In genomic region chr6:81875776-81876293, GRCh38 we compare ENCODE assay signal across 27 cellular contexts.
"Had no signal": no experiment of that assay in that cellular context is flagged by ENCODE, and none has a peak within 500 bp of the region (broad histone marks: within the 10 kb centered on the region; RNA-seq: fewer than 3 reads in every experiment).

No MANE protein-coding gene starts in this region.

- H3K4me1 Mint-ChIP-seq: activated naive CD8-positive, alpha-beta T cell treated with anti-CD3 and anti-CD28 coated beads, Interleukin-2, amount 10 ng/mL, durations not matched to agents 7 days and 5 days; brain; immature natural killer cell; naive thymus-derived CD8-positive, alpha-beta T cell; neural progenitor cell; stimulated activated memory B cell treated with anti-CD40 and anti-IgM and Interleukin-4, amounts not matched to agents 10 μg/mL and 1 μg/mL and 100 μg/mL, for 72 hours had no signal

- H3K4me2 ChIP-seq: neural progenitor cell had no signal

- H2AFZ ChIP-seq: neural progenitor cell had no signal

- ATAC-seq: activated CD8-positive, alpha-beta T cell treated with anti-CD3 and anti-CD28 coated beads, Interleukin-2, amount 10 ng/mL, durations not matched to agents 7 days and 5 days; left lung; naive thymus-derived CD8-positive, alpha-beta T cell; stimulated activated memory B cell treated with anti-CD40 and anti-IgM and Interleukin-4, amounts not matched to agents 10 μg/mL and 1 μg/mL and 100 μg/mL, for 72 hours had no signal

- H3K4me1 ChIP-seq: left lung, neural progenitor cell, right atrium auricular region, stomach, suprapubic skin, tibial nerve had no signal

- DNase-seq: activated CD4-positive, alpha-beta T cell treated with anti-CD3 and anti-CD28 coated beads for 1 hour; activated CD4-positive, alpha-beta T cell treated with anti-CD3 and anti-CD28 coated beads, Interleukin-2, amount 50 U/mL, for 1 hour; activated CD8-positive, alpha-beta T cell treated with anti-CD3 and anti-CD28 coated beads, Interleukin-2, amount 10 ng/mL, durations not matched to agents 7 days and 5 days; activated naive CD4-positive, alpha-beta T cell treated with Interleukin-2 at 50 U/mL for 16 hours; activated naive CD8-positive, alpha-beta T cell treated with anti-CD3 and anti-CD28 coated beads, Interleukin-2, amount 10 ng/mL, durations not matched to agents 7 days and 5 days; activated T-cell treated with anti-CD3 and anti-CD28 coated beads, Interleukin-2, amount 50 U/mL, for 1 hour; amniotic stem cell; caudate nucleus; effector CD4-positive, alpha-beta T cell; foreskin fibroblast; immature natural killer cell; left lung; naive thymus-derived CD8-positive, alpha-beta T cell; posterior cingulate gyrus; stimulated activated CD4-positive, alpha-beta T cell treated with anti-CD3 and anti-CD28 coated beads, Interleukin-2, amount 100 ng/mL, for 24 hours; stomach had no signal

- H3K36me3 ChIP-seq: left lung, neural progenitor cell, right atrium auricular region, stomach, suprapubic skin, tibial nerve had no signal

- H3K4me3 Mint-ChIP-seq: activated CD8-positive, alpha-beta T cell treated with anti-CD3 and anti-CD28 coated beads, Interleukin-2, amount 10 ng/mL, durations not matched to agents 7 days and 5 days; activated naive CD8-positive, alpha-beta T cell treated with anti-CD3 and anti-CD28 coated beads, Interleukin-2, amount 10 ng/mL, durations not matched to agents 7 days and 5 days; brain; dendritic cell treated with granulocyte-macrophage colony-stimulating factor and Interleukin-4, amounts not matched to agents 40 ng/mL and 50 ng/mL, for 4 days; immature natural killer cell; naive thymus-derived CD8-positive, alpha-beta T cell; neural progenitor cell; stimulated activated memory B cell treated with anti-CD40 and anti-IgM and Interleukin-4, amounts not matched to agents 10 μg/mL and 1 μg/mL and 100 μg/mL, for 72 hours; T-helper 2 cell treated with Interferon-gamma antibody and Interleukin-4, amounts not matched to agents 5 μg/mL and 100 μg/mL, for 36 hours had no signal

- H3K9ac ChIP-seq: neural progenitor cell had no signal

- H3K27me3 ChIP-seq: left lung, neural progenitor cell, right atrium auricular region, stomach, suprapubic skin, tibial nerve had no signal

- H3K27ac Mint-ChIP-seq: activated CD8-positive, alpha-beta T cell treated with anti-CD3 and anti-CD28 coated beads, Interleukin-2, amount 10 ng/mL, durations not matched to agents 7 days and 5 days; activated naive CD8-positive, alpha-beta T cell treated with anti-CD3 and anti-CD28 coated beads, Interleukin-2, amount 10 ng/mL, durations not matched to agents 7 days and 5 days; activated T-helper 2 cell treated with anti-CD3 and anti-CD28 coated beads, Interferon-gamma antibody, Interleukin-2, Interleukin-4, amounts not matched to agents 10 μg/mL and 5 μg/mL and 100 μg/mL, durations not matched to agents 14 hours and 24 hours and 36 hours; brain; dendritic cell treated with granulocyte-macrophage colony-stimulating factor and Interleukin-4, amounts not matched to agents 40 ng/mL and 50 ng/mL, for 4 days; immature natural killer cell; neural progenitor cell; stimulated activated memory B cell treated with anti-CD40 and anti-IgM and Interleukin-4, amounts not matched to agents 10 μg/mL and 1 μg/mL and 100 μg/mL, for 72 hours; T-helper 2 cell treated with Interferon-gamma antibody and Interleukin-4, amounts not matched to agents 5 μg/mL and 100 μg/mL, for 36 hours had no signal

- H3K36me3 Mint-ChIP-seq: activated naive CD8-positive, alpha-beta T cell treated with anti-CD3 and anti-CD28 coated beads, Interleukin-2, amount 10 ng/mL, durations not matched to agents 7 days and 5 days; brain; immature natural killer cell; neural progenitor cell; stimulated activated memory B cell treated with anti-CD40 and anti-IgM and Interleukin-4, amounts not matched to agents 10 μg/mL and 1 μg/mL and 100 μg/mL, for 72 hours had no signal

- H3K27ac ChIP-seq: left lung, neural progenitor cell, right atrium auricular region, stomach, suprapubic skin, tibial nerve had no signal

- H3K27me3 Mint-ChIP-seq: activated naive CD8-positive, alpha-beta T cell treated with anti-CD3 and anti-CD28 coated beads, Interleukin-2, amount 10 ng/mL, durations not matched to agents 7 days and 5 days; dendritic cell treated with granulocyte-macrophage colony-stimulating factor and Interleukin-4, amounts not matched to agents 40 ng/mL and 50 ng/mL, for 4 days; stimulated activated memory B cell treated with anti-CD40 and anti-IgM and Interleukin-4, amounts not matched to agents 10 μg/mL and 1 μg/mL and 100 μg/mL, for 72 hours had no signal

- FAIRE-seq: endometrium had no signal

- H3K4me3 ChIP-seq: left lung, lung, neural progenitor cell, right atrium auricular region, stomach, suprapubic skin, tibial nerve had no signal
